Comparison of ENCODE assay signal across 22 cellular contexts in genomic region chr3:182785756-182786155, GRCh38.
"Had no signal": no experiment of that assay in that cellular context is flagged by ENCODE, and none has a peak within 500 bp of the region (broad histone marks: within the 10 kb centered on the region; RNA-seq: fewer than 3 reads in every experiment).

No MANE protein-coding gene starts in this region.

- H3K27me3 ChIP-seq: foreskin keratinocyte had no signal

- H3K79me2 ChIP-seq: hepatocyte had no signal

- H3K27ac ChIP-seq: coronary artery, dorsolateral prefrontal cortex, esophagus muscularis mucosa, foreskin keratinocyte, gastroesophageal sphincter, heart left ventricle, hepatocyte, left lung, lower lobe of right lung had no signal

- H3K9me3 ChIP-seq: esophagus muscularis mucosa, gastroesophageal sphincter, heart left ventricle, left lung, lower lobe of right lung had no signal

- H3K4me3 ChIP-seq: coronary artery, dorsolateral prefrontal cortex, esophagus muscularis mucosa, gastroesophageal sphincter, heart left ventricle, hepatocyte, left lung, lower lobe of right lung had no signal

- H3K4me2 ChIP-seq: hepatocyte had no signal

- H2AFZ ChIP-seq: hepatocyte had no signal

- H3K36me3 ChIP-seq: esophagus muscularis mucosa, gastroesophageal sphincter, heart left ventricle, left lung, lower lobe of right lung had no signal

- DNase-seq: dorsolateral prefrontal cortex; effector CD4-positive, alpha-beta T cell; effector memory CD4-positive, alpha-beta T cell; foreskin keratinocyte; heart left ventricle; hypothalamus; immature natural killer cell; islet precursor cell; kidney; kidney glomerular epithelial cell; left lung; left ventricle myocardium superior; lower lobe of right lung; mesendoderm; midbrain had no signal

- FAIRE-seq: colon, endothelial cell of umbilical vein, frontal cortex, kidney had no signal

- H3K4me1 ChIP-seq: esophagus muscularis mucosa, foreskin keratinocyte, gastroesophageal sphincter, lower lobe of right lung had no signal
